In the genomic region with DNA sequence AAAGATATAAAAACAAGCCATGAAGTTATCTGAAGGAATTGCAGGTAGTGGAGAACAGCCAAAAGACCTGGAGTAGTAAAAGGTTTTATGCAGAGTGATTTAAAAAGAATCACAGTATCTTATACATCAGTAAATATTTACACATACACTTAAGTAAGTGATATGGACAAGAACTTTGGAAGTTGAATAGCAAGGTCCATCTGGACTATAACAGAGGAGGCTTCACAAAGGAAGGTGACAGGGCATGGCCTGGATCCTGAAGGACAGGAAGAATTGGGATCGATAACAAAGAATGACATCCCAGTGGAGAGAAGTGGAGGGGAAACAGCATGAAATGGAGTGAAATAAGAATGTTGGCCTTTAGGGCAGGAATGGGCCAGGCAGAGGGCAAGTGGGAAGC, we compare ENCODE assay signal across 29 cellular contexts. TPM values are rescaled to one million over a fixed set of nuclear protein-coding genes. Genes with fewer than 3 reads are reported as not detected.
DNase-seq lines count a peak whose midpoint lies in the region; ATAC-seq, FAIRE-seq and TF ChIP-seq lines count a peak whose summit lies in the region.
"Had no signal": no experiment of that assay in that cellular context is flagged by ENCODE, and none has a peak within 500 bp of the region (broad histone marks: within the 10 kb centered on the region; RNA-seq: fewer than 3 reads in every experiment).

No MANE protein-coding gene starts in this region.

- no peak for TF ChIP-seq CTCF in activated CD8-positive, alpha-beta T cell treated with anti-CD3 and anti-CD28 coated beads for 36 hours (IDR thresholded peaks at IDR 0.05)
- no peak for TF ChIP-seq CTCF in chondrocyte (IDR thresholded peaks at IDR 0.05)

- no peak overlapping the region for H3K4me3 ChIP-seq in subcutaneous abdominal adipose tissue (ENCODE audit: low read depth in 1 of 5, low read length in 5 of 5)
- H3K4me3 ChIP-seq: pancreas, suprapubic skin, uterus had no signal

- no peak overlapping the region for H3K4me3 Mint-ChIP-seq in activated CD8-positive, alpha-beta T cell treated with anti-CD3 and anti-CD28 coated beads for 36 hours
- H3K4me3 Mint-ChIP-seq in activated CD8-positive, alpha-beta T cell treated with anti-CD3 and anti-CD28 coated beads, Interleukin-2, amount 10 ng/mL, durations not matched to agents 7 days and 5 days = no peak overlapping the region
- no peak overlapping the region for H3K4me3 Mint-ChIP-seq in chondrocyte (ENCODE audit: unreplicated experiment)
- H3K4me3 Mint-ChIP-seq: B cell; brain; CD8-positive, alpha-beta memory T cell; immature natural killer cell; nephron; WTC11 had no signal

- FAIRE-seq in GM19239 (lab: Jason Lieb, UNC) = peak; percentile 71
- FAIRE-seq: endothelial cell of umbilical vein had no signal

- H3K9me3 ChIP-seq in subcutaneous abdominal adipose tissue (ENCODE audit: control insufficient read depth in 5 of 5, low read length in 5 of 5) = no peaks in the 10 kb centered on the region
- H3K9me3 ChIP-seq: pancreas, suprapubic skin, uterus had no signal

- peak overlapping the region; percentile 4 for H3K27ac ChIP-seq in subcutaneous abdominal adipose tissue (ENCODE audit: low read depth, low read length)
- H3K27ac ChIP-seq: suprapubic skin had no signal

- POLR2A ChIA-PET in activated CD8-positive, alpha-beta T cell treated with anti-CD3 and anti-CD28 coated beads for 36 hours (lab: Charles Lee) = no interaction called here
- POLR2A ChIA-PET in activated CD8-positive, alpha-beta T cell treated with anti-CD3 and anti-CD28 coated beads, Interleukin-2, amount 10 ng/mL, durations not matched to agents 7 days and 5 days (lab: Charles Lee) = no interaction called here

- ATAC-seq in activated CD8-positive, alpha-beta T cell treated with anti-CD3 and anti-CD28 coated beads for 36 hours = no peak
- ATAC-seq in activated CD8-positive, alpha-beta T cell treated with anti-CD3 and anti-CD28 coated beads, Interleukin-2, amount 10 ng/mL, durations not matched to agents 7 days and 5 days = no peak
- ATAC-seq in GM19452 (IDR thresholded peaks at IDR 0.05; ENCODE audit: unreplicated experiment) = no peak
- ATAC-seq: pancreas, WTC11 had no signal

- no peak for DNase-seq in activated CD8-positive, alpha-beta T cell treated with anti-CD3 and anti-CD28 coated beads for 36 hours
- no peak for DNase-seq in activated CD8-positive, alpha-beta T cell treated with anti-CD3 and anti-CD28 coated beads, Interleukin-2, amount 10 ng/mL, durations not matched to agents 7 days and 5 days
- no peak for DNase-seq in GM19239 (ENCODE audit: insufficient read length, low spot score)
- DNase-seq in chondrocyte (ENCODE audit: low spot score) = no peak
- no peak for DNase-seq in putamen (ENCODE audit: low spot score)
- DNase-seq in activated CD8-positive, alpha-beta memory T cell treated with anti-CD3 and anti-CD28 coated beads for 24 hours = no peak
- DNase-seq: activated CD8-positive, alpha-beta memory T cell treated with anti-CD3 and anti-CD28 coated beads, Interleukin-2, amount 50 U/mL, for 48 hours; activated effector memory CD4-positive, alpha-beta T cell treated with anti-CD3 and anti-CD28 coated beads, Interleukin-2, amount 50 U/mL, for 16 hours; CD8-positive, alpha-beta memory T cell; cerebellar nuclear complex; GF-D8; hippocampal formation; immature natural killer cell; midbrain; NCI-H1092; NCI-H1694 treated with DMSO at 0.1 percent for 48 hours; NCI-H2171; NCI-H510A treated with DMSO at 0.1 percent for 48 hours; pancreas; SIG-M5; uterus had no signal

- H3K9ac ChIP-seq in subcutaneous abdominal adipose tissue (ENCODE audit: low read length in 5 of 5) = no peak overlapping the region

- H3K4me1 Mint-ChIP-seq in activated CD8-positive, alpha-beta T cell treated with anti-CD3 and anti-CD28 coated beads for 36 hours (ENCODE audit: low read depth) = peaks cover 85% of the 10 kb centered on the region
- H3K4me1 Mint-ChIP-seq in activated CD8-positive, alpha-beta T cell treated with anti-CD3 and anti-CD28 coated beads, Interleukin-2, amount 10 ng/mL, durations not matched to agents 7 days and 5 days (ENCODE audit: low read depth) = peaks cover 10% of the 10 kb centered on the region
- H3K4me1 Mint-ChIP-seq in chondrocyte (ENCODE audit: low read depth) = peaks cover 72% of the 10 kb centered on the region

- no peaks in the 10 kb centered on the region for H3K9me3 Mint-ChIP-seq in activated CD8-positive, alpha-beta T cell treated with anti-CD3 and anti-CD28 coated beads for 36 hours
- H3K9me3 Mint-ChIP-seq in activated CD8-positive, alpha-beta T cell treated with anti-CD3 and anti-CD28 coated beads, Interleukin-2, amount 10 ng/mL, durations not matched to agents 7 days and 5 days (ENCODE audit: insufficient read depth) = no peaks in the 10 kb centered on the region
- no peaks in the 10 kb centered on the region for H3K9me3 Mint-ChIP-seq in chondrocyte (ENCODE audit: low read depth)
- H3K9me3 Mint-ChIP-seq: brain; CD8-positive, alpha-beta memory T cell; immature natural killer cell; nephron; WTC11 had no signal

- H3K27ac Mint-ChIP-seq in activated CD8-positive, alpha-beta T cell treated with anti-CD3 and anti-CD28 coated beads for 36 hours = peak overlapping the region; percentile 11
- H3K27ac Mint-ChIP-seq in activated CD8-positive, alpha-beta T cell treated with anti-CD3 and anti-CD28 coated beads, Interleukin-2, amount 10 ng/mL, durations not matched to agents 7 days and 5 days = no peak overlapping the region
- peak overlapping the region; percentile 73 for H3K27ac Mint-ChIP-seq in chondrocyte (ENCODE audit: unreplicated experiment)
- H3K27ac Mint-ChIP-seq: B cell; brain; CD8-positive, alpha-beta memory T cell; nephron; WTC11 had no signal

- H3K36me3 ChIP-seq in subcutaneous abdominal adipose tissue (ENCODE audit: control insufficient read depth in 5 of 5, insufficient read depth in 5 of 5, low read length in 5 of 5) = peaks cover 0 to 10% (median 0%) of the 10 kb centered on the region in 5 donors
- H3K36me3 ChIP-seq: pancreas, uterus had no signal

- CTCF ChIA-PET in activated CD8-positive, alpha-beta T cell treated with anti-CD3 and anti-CD28 coated beads for 36 hours (lab: Charles Lee) = no interaction called here
- CTCF ChIA-PET in activated CD8-positive, alpha-beta T cell treated with anti-CD3 and anti-CD28 coated beads, Interleukin-2, amount 10 ng/mL, durations not matched to agents 7 days and 5 days (lab: Charles Lee) = no interaction called here

- H3K4me1 ChIP-seq in subcutaneous abdominal adipose tissue (ENCODE audit: control insufficient read depth in 5 of 5, insufficient read depth in 5 of 5, low read length in 5 of 5) = peaks cover 3 to 41% (median 29%) of the 10 kb centered on the region in 5 donors

- intact Hi-C loops in activated CD8-positive, alpha-beta T cell treated with anti-CD3 and anti-CD28 coated beads for 36 hours (cut with micrococcal nuclease) = loop anchor here (5.0 kb wide), 1 partner anchor 131 kb away; no protein-coding TSS in a partner anchor

- H3K27me3 Mint-ChIP-seq in activated CD8-positive, alpha-beta T cell treated with anti-CD3 and anti-CD28 coated beads for 36 hours = no peaks in the 10 kb centered on the region
- H3K27me3 Mint-ChIP-seq in activated CD8-positive, alpha-beta T cell treated with anti-CD3 and anti-CD28 coated beads, Interleukin-2, amount 10 ng/mL, durations not matched to agents 7 days and 5 days (ENCODE audit: low read depth) = no peaks in the 10 kb centered on the region
- no peaks in the 10 kb centered on the region for H3K27me3 Mint-ChIP-seq in chondrocyte (ENCODE audit: low read depth)
- H3K27me3 Mint-ChIP-seq: B cell; brain; CD8-positive, alpha-beta memory T cell had no signal

- no peaks in the 10 kb centered on the region for H3K27me3 ChIP-seq in subcutaneous abdominal adipose tissue (ENCODE audit: control insufficient read depth in 5 of 5, insufficient read depth in 4 of 5, low read length in 5 of 5)
- H3K27me3 ChIP-seq: pancreas, suprapubic skin, uterus had no signal

- H3K36me3 Mint-ChIP-seq in activated CD8-positive, alpha-beta T cell treated with anti-CD3 and anti-CD28 coated beads for 36 hours (ENCODE audit: low read depth) = peaks cover 50% of the 10 kb centered on the region
- peaks cover 47% of the 10 kb centered on the region for H3K36me3 Mint-ChIP-seq in activated CD8-positive, alpha-beta T cell treated with anti-CD3 and anti-CD28 coated beads, Interleukin-2, amount 10 ng/mL, durations not matched to agents 7 days and 5 days (ENCODE audit: low read depth)
- peaks cover 7% of the 10 kb centered on the region for H3K36me3 Mint-ChIP-seq in chondrocyte (ENCODE audit: low read depth)
- H3K36me3 Mint-ChIP-seq: WTC11 had no signal

RNA-seq across cellular contexts. Expression of a gene that starts 46.2 kb away (rescaled TPM):
- 10 to 100 TPM; 31.3 to 36.0 TPM for total RNA-seq in activated CD8-positive, alpha-beta T cell treated with anti-CD3 and anti-CD28 coated beads for 36 hours
- total RNA-seq in activated CD8-positive, alpha-beta T cell treated with anti-CD3 and anti-CD28 coated beads, Interleukin-2, amount 10 ng/mL, durations not matched to agents 7 days and 5 days = 10 to 100 TPM; 28.4 to 29.3 TPM
- total RNA-seq in chondrocyte = 19.6 to 28.4 TPM (median 19.6 TPM) in 3 replicates
